In genomic region chr17:82495844-82496528, GRCh38 we compare ENCODE assay signal across 7 cellular contexts. TPM values are rescaled to one million over a fixed set of nuclear protein-coding genes. Genes with fewer than 3 reads are reported as not detected.
DNase-seq lines count a peak whose midpoint lies in the region; ATAC-seq and TF ChIP-seq lines count a peak whose summit lies in the region.

No MANE protein-coding gene starts in this region.

- no peaks in the 10 kb centered on the region for H3K4me1 ChIP-seq in endodermal cell (ENCODE audit: control insufficient read depth, insufficient read depth, low read length)

- no peaks in the 10 kb centered on the region for H3K36me3 Mint-ChIP-seq in endodermal cell (ENCODE audit: low read depth)
- peaks cover 22% of the 10 kb centered on the region for H3K36me3 Mint-ChIP-seq in stimulated activated effector memory CD8-positive, alpha-beta T cell treated with anti-CD3 and anti-CD28 coated beads, Interleukin-12 subunit alpha, Interleukin-12 subunit beta, amount 100 ng/mL, for 72 hours

- no peaks in the 10 kb centered on the region for H3K36me3 ChIP-seq in H7 (replicated peaks; ENCODE audit: control insufficient read depth, insufficient read depth, low read length)
- no peaks in the 10 kb centered on the region for H3K36me3 ChIP-seq in endodermal cell (ENCODE audit: control insufficient read depth, insufficient read depth, low read length)

- H3K4me3 ChIP-seq in H7 (ENCODE audit: insufficient read depth, low read depth, low read length): no peak overlapping the region; the same call in 1 of the 2 replicates
- no peak overlapping the region for H3K4me3 ChIP-seq in endodermal cell (ENCODE audit: low read length)

- H3K27me3 Mint-ChIP-seq in endodermal cell (ENCODE audit: insufficient read depth): peaks cover 33% of the 10 kb centered on the region

- no peak for ATAC-seq in stimulated activated effector memory CD8-positive, alpha-beta T cell treated with anti-CD3 and anti-CD28 coated beads, Interleukin-12 subunit alpha, Interleukin-12 subunit beta, amount 100 ng/mL, for 72 hours
- ATAC-seq in HG02759 (IDR thresholded peaks at IDR 0.05; ENCODE audit: unreplicated experiment): no peak

- no peak overlapping the region for H3K27ac Mint-ChIP-seq in endodermal cell
- H3K27ac Mint-ChIP-seq in stimulated activated effector memory CD8-positive, alpha-beta T cell treated with anti-CD3 and anti-CD28 coated beads, Interleukin-12 subunit alpha, Interleukin-12 subunit beta, amount 100 ng/mL, for 72 hours: peak overlapping the region; percentile 85

- H3K4me3 Mint-ChIP-seq in endodermal cell: peak overlapping the region; percentile 69
- H3K4me3 Mint-ChIP-seq in stimulated activated effector memory CD8-positive, alpha-beta T cell treated with anti-CD3 and anti-CD28 coated beads, Interleukin-12 subunit alpha, Interleukin-12 subunit beta, amount 100 ng/mL, for 72 hours: peak overlapping the region; percentile 75

- H3K9me3 Mint-ChIP-seq in endodermal cell: no peaks in the 10 kb centered on the region
- no peaks in the 10 kb centered on the region for H3K9me3 Mint-ChIP-seq in stimulated activated effector memory CD8-positive, alpha-beta T cell treated with anti-CD3 and anti-CD28 coated beads, Interleukin-12 subunit alpha, Interleukin-12 subunit beta, amount 100 ng/mL, for 72 hours

- intact Hi-C loops in cardiac septum (cut with DNase I): loop anchor here (5.0 kb wide), 1 partner anchor 56 kb away; no protein-coding TSS in a partner anchor

- 80 to 96% methylated on average over 4 to 12 of the region's 12 CpGs for WGBS in endodermal cell (ENCODE audit: insufficient coverage in 1 of 2, insufficient read length in 1 of 2), 2 experiments

- H3K27ac ChIP-seq in endodermal cell (ENCODE audit: low read depth, low read length): no peak overlapping the region

- H3K9ac ChIP-seq in endodermal cell (ENCODE audit: extremely low read depth, low read length, poor library complexity, severe bottlenecking): no peak overlapping the region

- H3K27me3 ChIP-seq in H7 (ENCODE audit: control insufficient read depth, insufficient read depth, low read length) (peaks cover 16% of the 10 kb centered on the region; the same call in 1 of the 2 replicates), endodermal cell (ENCODE audit: control insufficient read depth, insufficient read depth, low read length, poor library complexity, severe bottlenecking) (no peaks in the 10 kb centered on the region)

- H3K9me3 ChIP-seq in endodermal cell (ENCODE audit: control insufficient read depth, low read length): no peaks in the 10 kb centered on the region

- no peak for TF ChIP-seq CTCF in endodermal cell (conservative IDR thresholded peaks at IDR 0.05)

- peaks cover 3% of the 10 kb centered on the region for H3K4me1 Mint-ChIP-seq in endodermal cell
- H3K4me1 Mint-ChIP-seq in stimulated activated effector memory CD8-positive, alpha-beta T cell treated with anti-CD3 and anti-CD28 coated beads, Interleukin-12 subunit alpha, Interleukin-12 subunit beta, amount 100 ng/mL, for 72 hours: peaks cover 49% of the 10 kb centered on the region

- DNase-seq in H7 (peak; percentile 74), NCI-H510A treated with DMSO at 0.1 percent for 48 hours (lab: John Stamatoyannopoulos, UW) (peak; percentile 89), endodermal cell (peak; percentile 87), SIG-M5 treated with dmso at 0.1 percent for 504 hours (lab: John Stamatoyannopoulos, UW; ENCODE audit: unreplicated experiment) (no peak), cardiac septum (ENCODE audit: low spot score) (no peak)
- no peak for DNase-seq in stimulated activated effector memory CD8-positive, alpha-beta T cell treated with anti-CD3 and anti-CD28 coated beads, Interleukin-12 subunit alpha, Interleukin-12 subunit beta, amount 100 ng/mL, for 72 hours (ENCODE audit: low spot score in 2 of 2)

RNA-seq across cellular contexts. Expression of gene FOXK2, which starts 23.5 kb away (rescaled TPM):
- total RNA-seq in H7 (2014; rRNA removed; shearing (Covaris generic)): 54.1 and 67.4 TPM in 2 replicates
- total RNA-seq in endodermal cell: 10 to 100 TPM; 67.2 to 68.1 TPM
- polyA plus RNA-seq in endodermal cell (2013, experiment 1 of 2): 58.7 TPM
- 53.1 TPM for polyA plus RNA-seq in endodermal cell (2013, experiment 2 of 2)
- total RNA-seq in cardiac septum: 40.2 TPM

RNA-seq across cellular contexts. Expression of gene NARF, which starts 37.4 kb away (rescaled TPM):
- 42.2 and 49.9 TPM in 2 replicates for total RNA-seq in H7 (2014; rRNA removed; shearing (Covaris generic))
- total RNA-seq in endodermal cell: 10 to 100 TPM; 64.0 to 70.8 TPM
- 151 TPM for polyA plus RNA-seq in endodermal cell (2013, experiment 1 of 2)
- 159 TPM for polyA plus RNA-seq in endodermal cell (2013, experiment 2 of 2)
- 49.8 TPM for total RNA-seq in cardiac septum

RNA-seq across cellular contexts. Expression of gene CYBC1, which starts 45.4 kb away (rescaled TPM):
- total RNA-seq in H7 (2014; rRNA removed; shearing (Covaris generic)): 62.8 and 76.1 TPM in 2 replicates
- total RNA-seq in endodermal cell (10 to 100 TPM; 71.2 to 88.5 TPM), cardiac septum (37.4 TPM)
- polyA plus RNA-seq in endodermal cell (2013, experiment 1 of 2): 62.1 TPM
- 49.1 TPM for polyA plus RNA-seq in endodermal cell (2013, experiment 2 of 2)

Comparison
In these comparisons a context has a peak if more than half of its experiments do, and no peak if none do; other contexts are left out.
1. DNase-seq: peak in H7 (single experiment), NCI-H510A treated with DMSO at 0.1 percent for 48 hours (single experiment) and endodermal cell (single experiment); none in stimulated activated effector memory CD8-positive, alpha-beta T cell treated with anti-CD3 and anti-CD28 coated beads, Interleukin-12 subunit alpha, Interleukin-12 subunit beta, amount 100 ng/mL, for 72 hours (0 of 2), SIG-M5 treated with dmso at 0.1 percent for 504 hours (single experiment) and cardiac septum (single experiment).